Comparison of ENCODE assay signal across 8 cellular contexts in genomic region chr11:78752528-78752927, GRCh38.
"Had no signal": no experiment of that assay in that cellular context is flagged by ENCODE, and none has a peak within 500 bp of the region (broad histone marks: within the 10 kb centered on the region; RNA-seq: fewer than 3 reads in every experiment).

No MANE protein-coding gene starts in this region.

- H3K27ac ChIP-seq: GM23248, HL-60 had no signal

- H3K36me3 ChIP-seq: HAP-1 had no signal

- H3K4me1 ChIP-seq: HAP-1 had no signal

- H3K9me3 ChIP-seq: HAP-1 had no signal

- H3K9ac ChIP-seq: GM23248 had no signal

- H2AFZ ChIP-seq: GM23248 had no signal

- H3K4me3 ChIP-seq: GM23248, HAP-1 had no signal

- DNase-seq: GM23248, GOT3, H7, HFFc6 had no signal

- ATAC-seq: HCT116, HepG2 had no signal
